ENCODE assay signal across 11 cellular contexts in genomic region chr6:81895511-81896185, GRCh38.
DNase-seq lines count a peak whose midpoint lies in the region; ATAC-seq and TF ChIP-seq lines count a peak whose summit lies in the region.
"Had no signal": no experiment of that assay in that cellular context is flagged by ENCODE, and none has a peak within 500 bp of the region (broad histone marks: within the 10 kb centered on the region; RNA-seq: fewer than 3 reads in every experiment).

No MANE protein-coding gene starts in this region.

- no peak overlapping the region for H4K8ac ChIP-seq in H9 (replicated peaks; ENCODE audit: insufficient read length, low read depth, low read length)

- no peak overlapping the region for H3K9ac ChIP-seq in H9 (ENCODE audit: extremely low read depth, insufficient read length, low read length)

- H3K4ac ChIP-seq in H9 (ENCODE audit: low read depth, low read length) = no peak overlapping the region

- H3K9me2 ChIP-seq in GM23338 (ENCODE audit: insufficient read depth) = peaks cover under 1% of the 10 kb centered on the region; the same call in 1 of the 2 replicates

- no peak overlapping the region for H3K18ac ChIP-seq in H9 (ENCODE audit: insufficient read length, low read depth, low read length)

- peaks cover 10% of the 10 kb centered on the region for H3K4me1 Mint-ChIP-seq in GM23338
- H3K4me1 Mint-ChIP-seq in H9 = peaks cover 14 to 18% of the 10 kb centered on the region in 2 experiments
- H3K4me1 Mint-ChIP-seq: naive thymus-derived CD4-positive, alpha-beta T cell had no signal

- H3K14ac ChIP-seq in H9 (ENCODE audit: insufficient read depth, low read length) = no peak overlapping the region

- no peaks in the 10 kb centered on the region for H3K36me3 ChIP-seq in GM23338 (ENCODE audit: insufficient read depth)
- H3K36me3 ChIP-seq: gastrocnemius medialis had no signal

- H3T11ph ChIP-seq in H9 (ENCODE audit: low read length) = no peak overlapping the region

- H3K4me1 ChIP-seq in GM23338 (ENCODE audit: insufficient read depth) (peaks cover 12% of the 10 kb centered on the region; the same call in 1 of the 2 replicates), H9 (ENCODE audit: insufficient read depth, low read length) (no peaks in the 10 kb centered on the region)
- H3K4me1 ChIP-seq: gastrocnemius medialis had no signal

- no peak overlapping the region for H2BK5ac ChIP-seq in H9 (ENCODE audit: insufficient read length, low read length)

- H3K27me3 ChIP-seq in GM23338 (ENCODE audit: insufficient read depth) = no peaks in the 10 kb centered on the region
- H3K27me3 ChIP-seq in H9 (ENCODE audit: insufficient read depth, low read length) = no peaks in the 10 kb centered on the region
- H3K27me3 ChIP-seq: gastrocnemius medialis had no signal

- no peaks in the 10 kb centered on the region for H3K36me3 Mint-ChIP-seq in GM23338 (ENCODE audit: low read depth)
- no peaks in the 10 kb centered on the region for H3K36me3 Mint-ChIP-seq in H9 (ENCODE audit: insufficient read depth in 1 of 3, low read depth in 3 of 3)
- H3K36me3 Mint-ChIP-seq: naive thymus-derived CD4-positive, alpha-beta T cell had no signal

- no peak overlapping the region for H4K5ac ChIP-seq in H9 (ENCODE audit: insufficient read length, low read depth, low read length)

- DNase-seq in GM23338 (ENCODE audit: low spot score) = no peak
- DNase-seq in astrocyte of the cerebellum (ENCODE audit: low read depth) = peak; percentile 96
- DNase-seq in iris pigment epithelial cell (ENCODE audit: low read depth) = peak; percentile 95
- peak; percentile 65 for DNase-seq in stromal cell of bone marrow (ENCODE audit: low read depth)
- no peak for DNase-seq in DMS79 treated with DMSO at 0.1 percent for 48 hours (lab: John Stamatoyannopoulos, UW)
- DNase-seq in H9 = no peak
- DNase-seq in RKO (ENCODE audit: low spot score) = no peak
- DNase-seq: gastrocnemius medialis; naive thymus-derived CD4-positive, alpha-beta T cell; NCI-H2227 treated with DMSO at 0.1 percent for 48 hours had no signal

- H4K20me1 ChIP-seq in GM23338 (replicated peaks; ENCODE audit: insufficient read depth) = no peaks in the 10 kb centered on the region
- no peaks in the 10 kb centered on the region for H4K20me1 ChIP-seq in H9 (ENCODE audit: control insufficient read depth, insufficient read depth, insufficient read length)

- H2BK20ac ChIP-seq in H9 (ENCODE audit: low read depth, low read length, poor library complexity, severe bottlenecking) = no peak overlapping the region

- no peak overlapping the region for H3K4me3 ChIP-seq in GM23338
- H3K4me3 ChIP-seq in astrocyte of the cerebellum (ENCODE audit: low read depth, low read length) = no peak overlapping the region
- H3K4me3 ChIP-seq: gastrocnemius medialis had no signal

- no peaks in the 10 kb centered on the region for H3K23me2 ChIP-seq in H9 (ENCODE audit: insufficient read length, low read depth, low read length, poor library complexity, severe bottlenecking)

- no peak overlapping the region for H3K23ac ChIP-seq in H9 (ENCODE audit: insufficient read length, low read depth, low read length)

- no peak overlapping the region for H4K91ac ChIP-seq in H9 (ENCODE audit: insufficient read length, low read depth, low read length)

- no peaks in the 10 kb centered on the region for H3K79me1 ChIP-seq in H9 (ENCODE audit: insufficient read depth, low read depth, low read length, poor library complexity, severe bottlenecking)

- H3K79me2 ChIP-seq in GM23338 (replicated peaks; ENCODE audit: insufficient read depth) = no peaks in the 10 kb centered on the region
- no peaks in the 10 kb centered on the region for H3K79me2 ChIP-seq in H9 (ENCODE audit: insufficient read depth, low read length)

- H3K9me3 Mint-ChIP-seq in GM23338 (no peaks in the 10 kb centered on the region), H9 (no peaks in the 10 kb centered on the region)
- H3K9me3 Mint-ChIP-seq: naive thymus-derived CD4-positive, alpha-beta T cell had no signal

- H2BK120ac ChIP-seq in H9 (ENCODE audit: low read depth, low read length, poor library complexity, severe bottlenecking) = no peak overlapping the region

- H3F3A ChIP-seq in GM23338 (replicated peaks; ENCODE audit: low read depth) = no peaks in the 10 kb centered on the region

- no peak overlapping the region; the same call in 1 of the 2 replicates for H3K4me2 ChIP-seq in GM23338
- H3K4me2 ChIP-seq in H9 (ENCODE audit: insufficient read depth, insufficient read length, low read length) = no peak overlapping the region

- H3K4me3 Mint-ChIP-seq in GM23338 (no peak overlapping the region), H9 (no peak overlapping the region)
- H3K4me3 Mint-ChIP-seq: naive thymus-derived CD4-positive, alpha-beta T cell had no signal

- H3K56ac ChIP-seq in H9 (ENCODE audit: insufficient read length, low read depth, low read length) = no peak overlapping the region

- no peak for TF ChIP-seq CTCF in GM23338 (conservative IDR thresholded peaks at IDR 0.05; ENCODE audit: low read depth in 2 of 2)
- no peak for TF ChIP-seq CTCF in astrocyte of the cerebellum (IDR thresholded peaks at IDR 0.05; ENCODE audit: low read depth, low read length, missing control alignments)
- no peak for TF ChIP-seq CTCF in H9 (conservative IDR thresholded peaks at IDR 0.05)

- WGBS in H9 (ENCODE audit: extremely low coverage, insufficient read length, low lambda C conversion rate) = no CpG with 5 or more reads among the region's 5 CpGs

- no peak overlapping the region for H2AK5ac ChIP-seq in H9 (ENCODE audit: insufficient read length, low read length)

- H2BK15ac ChIP-seq in H9 (ENCODE audit: low read depth, low read length) = no peak overlapping the region

- no peaks in the 10 kb centered on the region for H3K27me3 Mint-ChIP-seq in GM23338 (ENCODE audit: insufficient read depth, low read depth, poor library complexity)
- H3K27me3 Mint-ChIP-seq in H9 (ENCODE audit: low read depth) = no peaks in the 10 kb centered on the region
- H3K27me3 Mint-ChIP-seq: naive thymus-derived CD4-positive, alpha-beta T cell had no signal

- in situ Hi-C loops in astrocyte of the cerebellum (cut with HindIII; ENCODE audit: low sequenced_read_pairs) = no loop called here

- H2BK12ac ChIP-seq in H9 (ENCODE audit: insufficient read length, low read depth, low read length) = no peak overlapping the region

- no peaks in the 10 kb centered on the region for H3K9me3 ChIP-seq in H9 (ENCODE audit: control insufficient read depth, low read depth, low read length)
- H3K9me3 ChIP-seq: gastrocnemius medialis had no signal

- H2AFZ ChIP-seq in GM23338 (peak overlapping the region; percentile 63; the same call in 1 of the 2 replicates), H9 (ENCODE audit: low read length) (no peak overlapping the region)

- H3K27ac Mint-ChIP-seq in GM23338 (no peak overlapping the region), H9 (no peak overlapping the region)
- H3K27ac Mint-ChIP-seq: naive thymus-derived CD4-positive, alpha-beta T cell had no signal

- H3K27ac ChIP-seq in GM23338 (ENCODE audit: low read depth) = no peak overlapping the region
- no peak overlapping the region for H3K27ac ChIP-seq in H9 (ENCODE audit: insufficient read length, low read depth, low read length)

- ATAC-seq in GM23338 = no peak
- ATAC-seq: naive thymus-derived CD4-positive, alpha-beta T cell; SK-N-SH treated with all-trans-retinoic acid at 6 μM for 48 hours had no signal

TF ChIP-seq in GM23338, 12 proteins besides CTCF, POLR2A, EP300 and RAD21 (continues in another document):
- TF ChIP-seq NANOG (IDR thresholded peaks at IDR 0.05; ENCODE audit: borderline replicate concordance) = no peak

Comparison
In these comparisons a context has a peak if more than half of its experiments do, and no peak if none do; other contexts are left out.
1. DNase-seq: peak in astrocyte of the cerebellum (single experiment), iris pigment epithelial cell (single experiment) and stromal cell of bone marrow (single experiment); none in GM23338 (single experiment), DMS79 treated with DMSO at 0.1 percent for 48 hours (single experiment), H9 (single experiment) and RKO (single experiment).